In genomic region chr19:17747205-17748098, GRCh38 we compare ENCODE assay signal across 1 cellular context.
TF ChIP-seq lines count a peak whose summit lies in the region.

No MANE protein-coding gene starts in this region.

TF ChIP-seq in HEK293, 187 proteins besides CTCF, POLR2A, EP300 and RAD21 (continued from another document and continues in another):
- TF ChIP-seq ZSCAN18 (tag by site-specific recombination; IDR thresholded peaks at IDR 0.05) (no peak), SCRT2 (tag by site-specific recombination; IDR thresholded peaks at IDR 0.05) (no peak), ZNF610 (tag by site-specific recombination; IDR thresholded peaks at IDR 0.05; ENCODE audit: borderline replicate concordance) (no peak), ZFP3 (tag by site-specific recombination; IDR thresholded peaks at IDR 0.05; ENCODE audit: low read depth) (no peak), ZNF214 (tag by site-specific recombination; IDR thresholded peaks at IDR 0.05; ENCODE audit: borderline replicate concordance) (no peak), ZNF37A (tag by site-specific recombination; IDR thresholded peaks at IDR 0.05) (no peak), ZFP41 (tag by site-specific recombination; IDR thresholded peaks at IDR 0.05; ENCODE audit: borderline replicate concordance) (no peak), ZNF645 (tag by site-specific recombination; IDR thresholded peaks at IDR 0.05) (no peak), GLIS1 (tag by site-specific recombination; IDR thresholded peaks at IDR 0.05) (peak; percentile 60; the same call in 1 of the 2 replicates), GFI1B (tag by site-specific recombination; IDR thresholded peaks at IDR 0.05) (no peak), ZNF660 (tag by site-specific recombination; IDR thresholded peaks at IDR 0.05) (no peak), ZBTB7A (tag by site-specific recombination; IDR thresholded peaks at IDR 0.05; ENCODE audit: low read depth) (peak; percentile 70; the same call in 1 of the 2 replicates), REST (tag by site-specific recombination; IDR thresholded peaks at IDR 0.05) (no peak), ZNF571 (tag by site-specific recombination; IDR thresholded peaks at IDR 0.05) (no peak), PATZ1 (tag by site-specific recombination; IDR thresholded peaks at IDR 0.05) (peak; percentile 55; the same call in 1 of the 2 replicates), PRDM10 (tag by site-specific recombination; IDR thresholded peaks at IDR 0.05) (no peak), ZNF138 (tag by site-specific recombination; IDR thresholded peaks at IDR 0.05; ENCODE audit: borderline replicate concordance) (no peak), KLF1 (tag by site-specific recombination; IDR thresholded peaks at IDR 0.05) (no peak), ZNF248 (tag by site-specific recombination; IDR thresholded peaks at IDR 0.05) (no peak), PRDM4 (tag by site-specific recombination; IDR thresholded peaks at IDR 0.05) (no peak), ZNF677 (tag by site-specific recombination; IDR thresholded peaks at IDR 0.05) (no peak), ATF2 (tag by site-specific recombination; IDR thresholded peaks at IDR 0.05; ENCODE audit: low read depth) (no peak), ZBTB26 (tag by site-specific recombination; optimal IDR thresholded peaks at IDR 0.05) (peak; percentile 36), ZNF544 (tag by site-specific recombination; IDR thresholded peaks at IDR 0.05) (no peak), ZNF202 (tag by site-specific recombination; IDR thresholded peaks at IDR 0.05; ENCODE audit: borderline replicate concordance) (no peak), ZNF488 (tag by site-specific recombination; IDR thresholded peaks at IDR 0.05) (no peak), KLF7 (tag by site-specific recombination; IDR thresholded peaks at IDR 0.05; ENCODE audit: borderline replicate concordance) (no peak), ZNF521 (tag by site-specific recombination; IDR thresholded peaks at IDR 0.05) (no peak), ZNF776 (tag by site-specific recombination; IDR thresholded peaks at IDR 0.05; ENCODE audit: borderline replicate concordance) (no peak), ZBTB49 (tag by site-specific recombination; IDR thresholded peaks at IDR 0.05; ENCODE audit: low read depth) (no peak)
